ENCODE assay signal across 21 cellular contexts in genomic region chr4:93346840-93347239, GRCh38.
"Had no signal": no experiment of that assay in that cellular context is flagged by ENCODE, and none has a peak within 500 bp of the region (broad histone marks: within the 10 kb centered on the region; RNA-seq: fewer than 3 reads in every experiment).

No MANE protein-coding gene starts in this region.

- DNase-seq: KBM-7, MV-4-11, NCI-H1048, NCI-H1105 treated with DMSO at 0.1 percent for 48 hours, NCI-H1417 treated with DMSO at 0.1 percent for 48 hours, NCI-H146, NCI-H1694 treated with DMSO at 0.1 percent for 48 hours, NCI-H2029, NCI-H2081 treated with DMSO at 0.1 percent for 48 hours, NCI-H2171, NCI-H226, NCI-H446, NCI-H510A, NCI-H524 treated with DMSO at 0.1 percent for 48 hours, NCI-H69, NCI-H774, Right ventricle myocardium superior, RPMI8226, SIG-M5 had no signal

- H3K9me3 ChIP-seq: SJSA1 had no signal

- H3K4me3 ChIP-seq: SJSA1, SK-N-MC had no signal

- H3K27me3 ChIP-seq: SJSA1 had no signal

- H3K36me3 ChIP-seq: SJSA1 had no signal

- H3K4me1 ChIP-seq: SJSA1 had no signal

- H3K27ac ChIP-seq: SJSA1, SK-N-MC had no signal
